In genomic region chr12:123049398-123050250, GRCh38 we compare ENCODE assay signal across 15 cellular contexts.
DNase-seq lines count a peak whose midpoint lies in the region; ATAC-seq and TF ChIP-seq lines count a peak whose summit lies in the region.
"Had no signal": no experiment of that assay in that cellular context is flagged by ENCODE, and none has a peak within 500 bp of the region (broad histone marks: within the 10 kb centered on the region; RNA-seq: fewer than 3 reads in every experiment).

No MANE protein-coding gene starts in this region.

- H3K4me1 ChIP-seq in CD4-positive, CD25-positive, alpha-beta regulatory T cell (ENCODE audit: control insufficient read depth, insufficient read depth, low read length, poor library complexity, severe bottlenecking): no peaks in the 10 kb centered on the region
- H3K4me1 ChIP-seq in sigmoid colon (peaks cover 0 to 76% (median 58%) of the 10 kb centered on the region in 4 donors), breast epithelium (no peaks in the 10 kb centered on the region)
- H3K4me1 ChIP-seq: Peyer's patch had no signal

- TF ChIP-seq CTCF in sigmoid colon (IDR thresholded peaks at IDR 0.05) (no peak), breast epithelium (IDR thresholded peaks at IDR 0.05) (no peak)

- no peaks in the 10 kb centered on the region for H3K27me3 Mint-ChIP-seq in CD4-positive, CD25-positive, alpha-beta regulatory T cell
- H3K27me3 Mint-ChIP-seq in activated naive CD8-positive, alpha-beta T cell treated with anti-CD3 and anti-CD28 coated beads, Interleukin-2, amount 50 U/mL, for 24 hours: no peaks in the 10 kb centered on the region

- no peak for DNase-seq in CD4-positive, CD25-positive, alpha-beta regulatory T cell
- no peak for DNase-seq in activated naive CD8-positive, alpha-beta T cell treated with anti-CD3 and anti-CD28 coated beads, Interleukin-2, amount 50 U/mL, for 24 hours
- DNase-seq in Right ventricle myocardium superior (no peak), sigmoid colon (no peak), NOMO-1 treated with DMSO at 0.1 percent for 48 hours (lab: John Stamatoyannopoulos, UW; ENCODE audit: unreplicated experiment) (no peak), NCI-H345 (lab: John Stamatoyannopoulos, UW) (no peak), NCI-H1436 (lab: John Stamatoyannopoulos, UW) (no peak), breast epithelium (ENCODE audit: low spot score in 2 of 2) (no peak)
- DNase-seq: immature natural killer cell, Kasumi-1, natural killer cell, NCI-H2171 treated with DMSO at 0.1 percent for 48 hours, small intestine had no signal

- ATAC-seq in CD4-positive, CD25-positive, alpha-beta regulatory T cell (ENCODE audit: low read depth in 2 of 2): no peak
- ATAC-seq in activated naive CD8-positive, alpha-beta T cell treated with anti-CD3 and anti-CD28 coated beads, Interleukin-2, amount 50 U/mL, for 24 hours: no peak
- ATAC-seq in Right ventricle myocardium superior (ENCODE audit: poor library complexity): peak; percentile 21
- ATAC-seq: natural killer cell had no signal

- H3K9me3 Mint-ChIP-seq in CD4-positive, CD25-positive, alpha-beta regulatory T cell: no peaks in the 10 kb centered on the region
- H3K9me3 Mint-ChIP-seq in activated naive CD8-positive, alpha-beta T cell treated with anti-CD3 and anti-CD28 coated beads, Interleukin-2, amount 50 U/mL, for 24 hours: no peaks in the 10 kb centered on the region
- H3K9me3 Mint-ChIP-seq: immature natural killer cell, natural killer cell had no signal

- peak overlapping the region in 1 of 4 donors; percentile 22 for H3K4me3 Mint-ChIP-seq in CD4-positive, CD25-positive, alpha-beta regulatory T cell
- H3K4me3 Mint-ChIP-seq in activated naive CD8-positive, alpha-beta T cell treated with anti-CD3 and anti-CD28 coated beads, Interleukin-2, amount 50 U/mL, for 24 hours: no peak overlapping the region
- H3K4me3 Mint-ChIP-seq: immature natural killer cell, natural killer cell had no signal

- 87 to 93% methylated on average over 8 of the region's 8 CpGs for WGBS in sigmoid colon, 2 donors

- H3K9me3 ChIP-seq in CD4-positive, CD25-positive, alpha-beta regulatory T cell (ENCODE audit: control insufficient read depth in 2 of 2, low read length in 2 of 2): no peaks in the 10 kb centered on the region
- no peaks in the 10 kb centered on the region for H3K9me3 ChIP-seq in sigmoid colon
- H3K9me3 ChIP-seq in breast epithelium: no peaks in the 10 kb centered on the region
- H3K9me3 ChIP-seq: BLaER1 treated with 17β-estradiol and CSF1 and Interleukin-3, amounts not matched to agents 10 nM and 100 nM; Peyer's patch had no signal

- no peaks in the 10 kb centered on the region for H3K36me3 Mint-ChIP-seq in CD4-positive, CD25-positive, alpha-beta regulatory T cell
- H3K36me3 Mint-ChIP-seq in activated naive CD8-positive, alpha-beta T cell treated with anti-CD3 and anti-CD28 coated beads, Interleukin-2, amount 50 U/mL, for 24 hours (ENCODE audit: low read depth): no peaks in the 10 kb centered on the region
- H3K36me3 Mint-ChIP-seq: natural killer cell had no signal

- peaks cover 9 to 51% (median 26%) of the 10 kb centered on the region in 4 donors for H3K4me1 Mint-ChIP-seq in CD4-positive, CD25-positive, alpha-beta regulatory T cell
- H3K4me1 Mint-ChIP-seq in activated naive CD8-positive, alpha-beta T cell treated with anti-CD3 and anti-CD28 coated beads, Interleukin-2, amount 50 U/mL, for 24 hours: peaks cover 36% of the 10 kb centered on the region

- TF ChIP-seq POLR2A in sigmoid colon (IDR thresholded peaks at IDR 0.05) (no peak), breast epithelium (IDR thresholded peaks at IDR 0.05) (no peak)

- H3K27ac Mint-ChIP-seq in CD4-positive, CD25-positive, alpha-beta regulatory T cell: peak overlapping the region; percentile 43 to 76 (median 53)
- H3K27ac Mint-ChIP-seq in activated naive CD8-positive, alpha-beta T cell treated with anti-CD3 and anti-CD28 coated beads, Interleukin-2, amount 50 U/mL, for 24 hours: peak overlapping the region; percentile 10
- H3K27ac Mint-ChIP-seq: natural killer cell had no signal

- H3K27me3 ChIP-seq in CD4-positive, CD25-positive, alpha-beta regulatory T cell (ENCODE audit: control insufficient read depth, insufficient read depth, low read length): no peaks in the 10 kb centered on the region
- no peaks in the 10 kb centered on the region for H3K27me3 ChIP-seq in sigmoid colon
- no peaks in the 10 kb centered on the region for H3K27me3 ChIP-seq in breast epithelium
- H3K27me3 ChIP-seq: BLaER1 treated with 17β-estradiol and CSF1 and Interleukin-3, amounts not matched to agents 10 nM and 100 nM; Peyer's patch had no signal

- H3K36me3 ChIP-seq in CD4-positive, CD25-positive, alpha-beta regulatory T cell (ENCODE audit: control insufficient read depth, insufficient read depth, low read length): no peaks in the 10 kb centered on the region
- H3K36me3 ChIP-seq in sigmoid colon (no peaks in the 10 kb centered on the region), breast epithelium (no peaks in the 10 kb centered on the region)
- H3K36me3 ChIP-seq: Peyer's patch had no signal

- intact Hi-C loops in Right ventricle myocardium superior (cut with DNase I) (loop anchor here (10.0 kb wide), 1 partner anchor 55 kb away; no protein-coding TSS in a partner anchor), sigmoid colon (cut with DNase I) (loop anchor here (5.0 kb wide), 1 partner anchor 68 kb away; no protein-coding TSS in a partner anchor), breast epithelium (cut with DNase I; ENCODE audit: low total_unique reads) (loop anchor here (10.0 kb wide), 1 partner anchor 85 kb away; the partner anchor contains the start of gene ABCB9)

- H3K27ac ChIP-seq in CD4-positive, CD25-positive, alpha-beta regulatory T cell (ENCODE audit: insufficient read depth, low read length, poor library complexity, severe bottlenecking): no peak overlapping the region
- H3K27ac ChIP-seq in sigmoid colon: peak overlapping the region; percentile 67 to 86 (median 78)
- H3K27ac ChIP-seq in breast epithelium: no peak overlapping the region
- H3K27ac ChIP-seq: BLaER1 treated with 17β-estradiol and CSF1 and Interleukin-3, amounts not matched to agents 10 nM and 100 nM had no signal

- no peak overlapping the region for H3K4me3 ChIP-seq in CD4-positive, CD25-positive, alpha-beta regulatory T cell (ENCODE audit: low read depth, low read length)
- H3K4me3 ChIP-seq in sigmoid colon (no peak overlapping the region), breast epithelium (no peak overlapping the region)
- H3K4me3 ChIP-seq: BLaER1 treated with 17β-estradiol and CSF1 and Interleukin-3, amounts not matched to agents 10 nM and 100 nM; Peyer's patch had no signal

- peak in 1 of 4 donors; percentile 56 for TF ChIP-seq EP300 in sigmoid colon (IDR thresholded peaks at IDR 0.05)

Comparison
In these comparisons a context has a peak if more than half of its experiments do, and no peak if none do; other contexts are left out.
1. H3K27ac ChIP-seq: peak in sigmoid colon (4 of 4); none in CD4-positive, CD25-positive, alpha-beta regulatory T cell (single experiment) and breast epithelium (0 of 2).